1 cellular context compared by ENCODE assay signal in genomic region chr1:19138958-19139581, GRCh38.
TF ChIP-seq lines count a peak whose summit lies in the region.

No MANE protein-coding gene starts in this region.

TF ChIP-seq in HepG2, 621 proteins besides CTCF, POLR2A, EP300 and RAD21 (continued from another document and continues in another):
- TF ChIP-seq E2F1 (CRISPR knock-in tag; IDR thresholded peaks at IDR 0.05) = no peak
- no peak for TF ChIP-seq TRIM24 (CRISPR knock-in tag; IDR thresholded peaks at IDR 0.05)
- TF ChIP-seq ZNF598 (CRISPR knock-in tag; IDR thresholded peaks at IDR 0.05; ENCODE audit: borderline replicate concordance) = no peak
- TF ChIP-seq ZNF839 (CRISPR knock-in tag; IDR thresholded peaks at IDR 0.05; ENCODE audit: borderline replicate concordance) = no peak
- TF ChIP-seq GABPA (IDR thresholded peaks at IDR 0.05; ENCODE audit: low read depth, low read length) = no peak
- TF ChIP-seq GABPA (CRISPR knock-in tag; IDR thresholded peaks at IDR 0.05; ENCODE audit: low read depth) = no peak
- no peak for TF ChIP-seq TEAD3 (CRISPR knock-in tag; optimal IDR thresholded peaks at IDR 0.05; ENCODE audit: borderline replicate concordance)
- TF ChIP-seq SNRNP70 (IDR thresholded peaks at IDR 0.05; ENCODE audit: low read depth, low read length) = no peak
- no peak for TF ChIP-seq KAT2B (IDR thresholded peaks at IDR 0.05; ENCODE audit: borderline replicate concordance, low read depth, low read length)
- TF ChIP-seq PRPF4 (IDR thresholded peaks at IDR 0.05; ENCODE audit: low read depth, low read length, poor library complexity, severe bottlenecking) = no peak
- no peak for TF ChIP-seq ZFP37 (CRISPR knock-in tag; IDR thresholded peaks at IDR 0.05; ENCODE audit: borderline replicate concordance)
- no peak for TF ChIP-seq RFXANK (CRISPR knock-in tag; IDR thresholded peaks at IDR 0.05)
- no peak for TF ChIP-seq KDM5A (IDR thresholded peaks at IDR 0.05; ENCODE audit: borderline replicate concordance, low read length)
- no peak for TF ChIP-seq SSRP1 (CRISPR knock-in tag; IDR thresholded peaks at IDR 0.05)
- TF ChIP-seq ZNF562 (CRISPR knock-in tag; IDR thresholded peaks at IDR 0.05; ENCODE audit: borderline replicate concordance) = no peak
- no peak for TF ChIP-seq GABPB1 (CRISPR knock-in tag; IDR thresholded peaks at IDR 0.05)
- no peak for TF ChIP-seq ZNF746 (CRISPR knock-in tag; IDR thresholded peaks at IDR 0.05)
- no peak for TF ChIP-seq BRD4 (CRISPR knock-in tag; IDR thresholded peaks at IDR 0.05)
- TF ChIP-seq RXRB (CRISPR knock-in tag; IDR thresholded peaks at IDR 0.05; ENCODE audit: borderline replicate concordance) = no peak
- TF ChIP-seq ZSCAN9 (CRISPR knock-in tag; IDR thresholded peaks at IDR 0.05; ENCODE audit: borderline replicate concordance) = peak; percentile 32; the same call in 1 of the 2 replicates
- TF ChIP-seq ZNF749 (CRISPR knock-in tag; IDR thresholded peaks at IDR 0.05; ENCODE audit: borderline replicate concordance) = no peak
- TF ChIP-seq REPIN1 (CRISPR knock-in tag; IDR thresholded peaks at IDR 0.05; ENCODE audit: borderline replicate concordance, low read depth) = no peak
- TF ChIP-seq ERF (CRISPR knock-in tag; IDR thresholded peaks at IDR 0.05) = peak; percentile 34; the same call in 1 of the 2 replicates
- no peak for TF ChIP-seq AKAP8 (CRISPR knock-in tag; IDR thresholded peaks at IDR 0.05)
- TF ChIP-seq, protein P1, sequence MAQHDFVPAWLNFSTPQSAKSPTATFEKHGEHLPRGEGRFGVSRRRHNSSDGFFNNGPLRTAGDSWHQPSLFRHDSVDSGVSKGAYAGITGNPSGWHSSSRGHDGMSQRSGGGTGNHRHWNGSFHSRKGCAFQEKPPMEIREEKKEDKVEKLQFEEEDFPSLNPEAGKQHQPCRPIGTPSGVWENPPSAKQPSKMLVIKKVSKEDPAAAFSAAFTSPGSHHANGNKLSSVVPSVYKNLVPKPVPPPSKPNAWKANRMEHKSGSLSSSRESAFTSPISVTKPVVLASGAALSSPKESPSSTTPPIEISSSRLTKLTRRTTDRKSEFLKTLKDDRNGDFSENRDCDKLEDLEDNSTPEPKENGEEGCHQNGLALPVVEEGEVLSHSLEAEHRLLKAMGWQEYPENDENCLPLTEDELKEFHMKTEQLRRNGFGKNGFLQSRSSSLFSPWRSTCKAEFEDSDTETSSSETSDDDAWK (CRISPR knock-in tag; IDR thresholded peaks at IDR 0.05) = no peak
- 0 out of 2 replicates have a peak, but pooled peaks have one; percentile 16 for TF ChIP-seq FOXK2 (IDR thresholded peaks at IDR 0.05)
- TF ChIP-seq SRF (IDR thresholded peaks at IDR 0.05; ENCODE audit: low read depth, low read length) = no peak
- no peak for TF ChIP-seq ZNF556 (CRISPR knock-in tag; IDR thresholded peaks at IDR 0.05; ENCODE audit: borderline replicate concordance)
- no peak for TF ChIP-seq CBX1 (IDR thresholded peaks at IDR 0.05; ENCODE audit: low read depth)
- no peak for TF ChIP-seq NFE2 (CRISPR knock-in tag; IDR thresholded peaks at IDR 0.05)
- TF ChIP-seq ZNF121 (CRISPR knock-in tag; IDR thresholded peaks at IDR 0.05) = no peak
- no peak for TF ChIP-seq MZF1 (CRISPR knock-in tag; IDR thresholded peaks at IDR 0.05; ENCODE audit: borderline replicate concordance)
- TF ChIP-seq ZNF543 (CRISPR knock-in tag; IDR thresholded peaks at IDR 0.05) = no peak
- no peak for TF ChIP-seq ZNF672 (CRISPR knock-in tag; IDR thresholded peaks at IDR 0.05)
- no peak for TF ChIP-seq ARNT (IDR thresholded peaks at IDR 0.05)
- TF ChIP-seq ZNF703 (CRISPR knock-in tag; IDR thresholded peaks at IDR 0.05; ENCODE audit: borderline replicate concordance) = no peak
- TF ChIP-seq ATF7 (IDR thresholded peaks at IDR 0.05) = no peak
- TF ChIP-seq ATF7 (CRISPR knock-in tag; IDR thresholded peaks at IDR 0.05) = no peak
- no peak for TF ChIP-seq RBAK (CRISPR knock-in tag; IDR thresholded peaks at IDR 0.05)
- TF ChIP-seq EHMT2 (IDR thresholded peaks at IDR 0.05; ENCODE audit: borderline replicate concordance, low read depth, low read length) = no peak
- TF ChIP-seq, protein P2, sequence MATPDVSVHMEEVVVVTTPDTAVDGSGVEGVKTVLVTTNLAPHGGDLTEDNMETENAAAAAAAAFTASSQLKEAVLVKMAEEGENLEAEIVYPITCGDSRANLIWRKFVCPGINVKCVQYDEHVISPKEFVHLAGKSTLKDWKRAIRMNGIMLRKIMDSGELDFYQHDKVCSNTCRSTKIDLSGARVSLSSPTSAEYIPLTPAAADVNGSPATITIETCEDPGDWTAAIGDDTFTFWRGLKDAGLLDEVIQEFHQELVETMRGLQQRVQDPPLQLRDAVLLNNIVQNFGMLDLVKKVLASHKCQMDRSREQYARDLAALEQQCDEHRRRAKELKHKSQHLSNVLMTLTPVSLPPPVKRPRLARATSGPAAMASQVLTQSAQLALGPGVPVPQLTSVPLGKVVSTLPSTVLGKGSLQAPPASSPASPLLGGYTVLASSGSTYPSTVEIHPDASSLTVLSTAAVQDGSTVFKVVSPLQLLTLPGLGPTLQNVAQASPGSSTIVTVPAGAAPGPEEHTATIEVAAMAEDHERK (CRISPR knock-in tag; IDR thresholded peaks at IDR 0.05; ENCODE audit: low read depth) = no peak
- TF ChIP-seq ZNF18 (CRISPR knock-in tag; IDR thresholded peaks at IDR 0.05; ENCODE audit: insufficient replicate concordance) = no peak
- no peak for TF ChIP-seq ZFAT (CRISPR knock-in tag; conservative IDR thresholded peaks at IDR 0.05)
- TF ChIP-seq CEBPG (CRISPR knock-in tag; IDR thresholded peaks at IDR 0.05) = peak; percentile 24; the same call in 1 of the 2 replicates
- TF ChIP-seq AHR (CRISPR knock-in tag; IDR thresholded peaks at IDR 0.05) = no peak
- TF ChIP-seq ZEB1 (IDR thresholded peaks at IDR 0.05; ENCODE audit: insufficient replicate concordance, low read depth) = no peak
- TF ChIP-seq ATF7-NPFF (CRISPR knock-in tag; IDR thresholded peaks at IDR 0.05; ENCODE audit: low read depth) = no peak
- no peak for TF ChIP-seq ZNF329 (CRISPR knock-in tag; IDR thresholded peaks at IDR 0.05; ENCODE audit: low read depth)
- no peak for TF ChIP-seq ZNF557 (CRISPR knock-in tag; IDR thresholded peaks at IDR 0.05)
- TF ChIP-seq JUN (CRISPR knock-in tag; IDR thresholded peaks at IDR 0.05) = no peak
- TF ChIP-seq ISL2 (CRISPR knock-in tag; IDR thresholded peaks at IDR 0.05) = 0 out of 2 replicates have a peak, but pooled peaks have one; percentile 43
- no peak for TF ChIP-seq KLF15 (CRISPR knock-in tag; IDR thresholded peaks at IDR 0.05; ENCODE audit: borderline replicate concordance)
- no peak for TF ChIP-seq CHCHD3 (CRISPR knock-in tag; IDR thresholded peaks at IDR 0.05)
- TF ChIP-seq RARA (CRISPR knock-in tag; IDR thresholded peaks at IDR 0.05) = no peak
- peak; percentile 74 for TF ChIP-seq PAXIP1 (CRISPR knock-in tag; conservative IDR thresholded peaks at IDR 0.05)
- TF ChIP-seq, protein P3, sequence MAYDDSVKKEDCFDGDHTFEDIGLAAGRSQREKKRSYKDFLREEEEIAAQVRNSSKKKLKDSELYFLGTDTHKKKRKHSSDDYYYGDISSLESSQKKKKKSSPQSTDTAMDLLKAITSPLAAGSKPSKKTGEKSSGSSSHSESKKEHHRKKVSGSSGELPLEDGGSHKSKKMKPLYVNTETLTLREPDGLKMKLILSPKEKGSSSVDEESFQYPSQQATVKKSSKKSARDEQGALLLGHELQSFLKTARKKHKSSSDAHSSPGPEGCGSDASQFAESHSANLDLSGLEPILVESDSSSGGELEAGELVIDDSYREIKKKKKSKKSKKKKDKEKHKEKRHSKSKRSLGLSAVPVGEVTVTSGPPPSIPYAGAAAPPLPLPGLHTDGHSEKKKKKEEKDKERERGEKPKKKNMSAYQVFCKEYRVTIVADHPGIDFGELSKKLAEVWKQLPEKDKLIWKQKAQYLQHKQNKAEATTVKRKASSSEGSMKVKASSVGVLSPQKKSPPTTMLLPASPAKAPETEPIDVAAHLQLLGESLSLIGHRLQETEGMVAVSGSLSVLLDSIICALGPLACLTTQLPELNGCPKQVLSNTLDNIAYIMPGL (CRISPR knock-in tag; IDR thresholded peaks at IDR 0.05; ENCODE audit: borderline replicate concordance in 1 of 2, low read depth in 1 of 2) = no peak
- TF ChIP-seq, protein P4, sequence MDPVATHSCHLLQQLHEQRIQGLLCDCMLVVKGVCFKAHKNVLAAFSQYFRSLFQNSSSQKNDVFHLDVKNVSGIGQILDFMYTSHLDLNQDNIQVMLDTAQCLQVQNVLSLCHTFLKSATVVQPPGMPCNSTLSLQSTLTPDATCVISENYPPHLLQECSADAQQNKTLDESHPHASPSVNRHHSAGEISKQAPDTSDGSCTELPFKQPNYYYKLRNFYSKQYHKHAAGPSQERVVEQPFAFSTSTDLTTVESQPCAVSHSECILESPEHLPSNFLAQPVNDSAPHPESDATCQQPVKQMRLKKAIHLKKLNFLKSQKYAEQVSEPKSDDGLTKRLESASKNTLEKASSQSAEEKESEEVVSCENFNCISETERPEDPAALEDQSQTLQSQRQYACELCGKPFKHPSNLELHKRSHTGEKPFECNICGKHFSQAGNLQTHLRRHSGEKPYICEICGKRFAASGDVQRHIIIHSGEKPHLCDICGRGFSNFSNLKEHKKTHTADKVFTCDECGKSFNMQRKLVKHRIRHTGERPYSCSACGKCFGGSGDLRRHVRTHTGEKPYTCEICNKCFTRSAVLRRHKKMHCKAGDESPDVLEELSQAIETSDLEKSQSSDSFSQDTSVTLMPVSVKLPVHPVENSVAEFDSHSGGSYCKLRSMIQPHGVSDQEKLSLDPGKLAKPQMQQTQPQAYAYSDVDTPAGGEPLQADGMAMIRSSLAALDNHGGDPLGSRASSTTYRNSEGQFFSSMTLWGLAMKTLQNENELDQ (CRISPR knock-in tag; IDR thresholded peaks at IDR 0.05; ENCODE audit: borderline replicate concordance) = no peak
